In genomic region chr2:37711831-37712230, GRCh38 we compare ENCODE assay signal across 12 cellular contexts. TPM values are rescaled to one million over a fixed set of nuclear protein-coding genes. Genes with fewer than 3 reads are reported as not detected.
A peak's percentile ranks its signal among the peaks of the same experiment; 100 is the strongest.
DNase-seq lines count a peak whose midpoint lies in the region; ATAC-seq and TF ChIP-seq lines count a peak whose summit lies in the region.
"Had no signal": no experiment of that assay in that cellular context is flagged by ENCODE, and none has a peak within 500 bp of the region (broad histone marks: within the 10 kb centered on the region; RNA-seq: fewer than 3 reads in every experiment).

No MANE protein-coding gene starts in this region.

- H4K8ac ChIP-seq in mesendoderm (ENCODE audit: low read depth, low read length) = no peak overlapping the region

- intact Hi-C loops in activated CD8-positive, alpha-beta T cell treated with anti-CD3 and anti-CD28 coated beads for 36 hours (cut with micrococcal nuclease) = no loop called here
- intact Hi-C loops in psoas muscle (cut with DNase I) = no loop called here

- H3K27ac ChIP-seq in foreskin keratinocyte (no peak overlapping the region), psoas muscle (no peak overlapping the region), mesendoderm (ENCODE audit: low read depth, low read length) (no peak overlapping the region)
- H3K27ac ChIP-seq: C4-2B, vagina had no signal

- WGBS in psoas muscle, 3 donors = 91 to 98% (median 96%) methylated on average over 2 of the region's 2 CpGs
- no CpG with 5 or more reads among the region's 2 CpGs for WGBS in mesendoderm (ENCODE audit: extremely low coverage, insufficient coverage, low lambda C conversion rate)

- H2BK120ac ChIP-seq in mesendoderm (ENCODE audit: low read depth, low read length) = no peak overlapping the region

- H2BK15ac ChIP-seq in mesendoderm (replicated peaks; ENCODE audit: low read depth) = no peak overlapping the region

- H3K27me3 Mint-ChIP-seq in activated CD8-positive, alpha-beta T cell treated with anti-CD3 and anti-CD28 coated beads for 36 hours = no peaks in the 10 kb centered on the region

- DNase-seq in ACHN (peak; percentile 27), foreskin keratinocyte (peak; percentile 73 to 82), iPS-NIHi11 (ENCODE audit: low spot score) (no peak), psoas muscle (no peak), mesendoderm (no peak)
- DNase-seq in activated CD8-positive, alpha-beta T cell treated with anti-CD3 and anti-CD28 coated beads for 36 hours = no peak
- no peak for DNase-seq in effector CD8-positive, alpha-beta T cell (lab: John Stamatoyannopoulos, UW)
- DNase-seq: NCI-H1092 treated with DMSO at 0.1 percent for 48 hours had no signal

- H3K36me3 ChIP-seq in psoas muscle (ENCODE audit: insufficient read depth in 1 of 2, low read depth in 1 of 2) (no peaks in the 10 kb centered on the region), mesendoderm (ENCODE audit: control insufficient read depth, insufficient read depth, low read length) (no peaks in the 10 kb centered on the region)
- H3K36me3 ChIP-seq: vagina had no signal

- H3K4me3 Mint-ChIP-seq in activated CD8-positive, alpha-beta T cell treated with anti-CD3 and anti-CD28 coated beads for 36 hours = no peak overlapping the region
- H3K4me3 Mint-ChIP-seq: GM23338 had no signal

- CTCF ChIA-PET in activated CD8-positive, alpha-beta T cell treated with anti-CD3 and anti-CD28 coated beads for 36 hours (lab: Charles Lee) = interaction anchor here (1.2 kb wide), 1 partner anchor 165 kb away, joined by 4 read pairs; no protein-coding TSS in a partner anchor

- no peak overlapping the region for H2AK5ac ChIP-seq in mesendoderm (ENCODE audit: low read length)

- POLR2A ChIA-PET in activated CD8-positive, alpha-beta T cell treated with anti-CD3 and anti-CD28 coated beads for 36 hours (lab: Charles Lee) = interaction anchor here (1.0 to 1.2 kb wide), 2 partner anchors 11 to 162 kb away, joined by 3 read pairs; no protein-coding TSS in a partner anchor

- no peak overlapping the region for H3K18ac ChIP-seq in mesendoderm (ENCODE audit: low read length)

- H3K4me2 ChIP-seq in mesendoderm (ENCODE audit: low read length) = no peak overlapping the region
- H3K4me2 ChIP-seq: GM23338 had no signal

- peaks cover 36% of the 10 kb centered on the region for H3K4me1 Mint-ChIP-seq in activated CD8-positive, alpha-beta T cell treated with anti-CD3 and anti-CD28 coated beads for 36 hours (ENCODE audit: low read depth)

- peak overlapping the region; percentile 33 for H3K27ac Mint-ChIP-seq in activated CD8-positive, alpha-beta T cell treated with anti-CD3 and anti-CD28 coated beads for 36 hours
- H3K27ac Mint-ChIP-seq: GM23338 had no signal

- H3K9ac ChIP-seq in mesendoderm (ENCODE audit: low read length) = no peak overlapping the region

- H3K79me2 ChIP-seq in mesendoderm (ENCODE audit: control insufficient read depth, insufficient read depth, low read length) = no peaks in the 10 kb centered on the region

- H3K4ac ChIP-seq in mesendoderm (ENCODE audit: low read depth, low read length) = no peak overlapping the region

- H3K4me3 ChIP-seq in psoas muscle (no peak overlapping the region), mesendoderm (ENCODE audit: low read length) (no peak overlapping the region)
- H3K4me3 ChIP-seq: GM23338, vagina had no signal

- H3K56ac ChIP-seq in mesendoderm (ENCODE audit: low read length) = no peak overlapping the region

- peaks cover 11% of the 10 kb centered on the region for H3K9me3 ChIP-seq in psoas muscle
- H3K9me3 ChIP-seq: vagina had no signal

- no peak overlapping the region for H3K23ac ChIP-seq in mesendoderm (ENCODE audit: low read length)

- TF ChIP-seq CTCF in activated CD8-positive, alpha-beta T cell treated with anti-CD3 and anti-CD28 coated beads for 36 hours (IDR thresholded peaks at IDR 0.05) = no peak
- TF ChIP-seq CTCF in foreskin keratinocyte (conservative IDR thresholded peaks at IDR 0.05) (no peak), psoas muscle (IDR thresholded peaks at IDR 0.05) (no peak)

- no peaks in the 10 kb centered on the region for H3K36me3 Mint-ChIP-seq in activated CD8-positive, alpha-beta T cell treated with anti-CD3 and anti-CD28 coated beads for 36 hours (ENCODE audit: low read depth)

- peaks cover 18% of the 10 kb centered on the region for H3K9me3 Mint-ChIP-seq in activated CD8-positive, alpha-beta T cell treated with anti-CD3 and anti-CD28 coated beads for 36 hours

- in situ Hi-C loops in ACHN (cut with HindIII; ENCODE audit: low pct_ligation_motif_present, low pct_unique_long_range_greater_than_20kb, low sequenced_read_pairs) = no loop called here

- no peaks in the 10 kb centered on the region for H3K27me3 ChIP-seq in foreskin keratinocyte
- no peaks in the 10 kb centered on the region for H3K27me3 ChIP-seq in psoas muscle (ENCODE audit: insufficient read depth in 3 of 3, low read length in 2 of 3)
- no peaks in the 10 kb centered on the region for H3K27me3 ChIP-seq in mesendoderm (ENCODE audit: insufficient read depth, low read length, poor library complexity)
- H3K27me3 ChIP-seq: vagina had no signal

- ATAC-seq in GM21529 (IDR thresholded peaks at IDR 0.05; ENCODE audit: unreplicated experiment) = peak; percentile 6
- no peak for ATAC-seq in activated CD8-positive, alpha-beta T cell treated with anti-CD3 and anti-CD28 coated beads for 36 hours
- peak; percentile 51 for ATAC-seq in foreskin keratinocyte
- no peak for ATAC-seq in psoas muscle

- H4K5ac ChIP-seq in mesendoderm (ENCODE audit: low read length) = no peak overlapping the region

- H3K4me1 ChIP-seq in foreskin keratinocyte (peaks cover 28% of the 10 kb centered on the region), psoas muscle (no peaks in the 10 kb centered on the region), mesendoderm (ENCODE audit: control insufficient read depth, low read depth, low read length) (no peaks in the 10 kb centered on the region)
- H3K4me1 ChIP-seq: vagina had no signal

- no peak overlapping the region for H2BK5ac ChIP-seq in mesendoderm (ENCODE audit: low read length)

- H3K79me1 ChIP-seq in mesendoderm (ENCODE audit: low read length) = no peaks in the 10 kb centered on the region

RNA-seq across cellular contexts. Expression of gene CDC42EP3, which starts 40.4 kb away (rescaled TPM):
- total RNA-seq in activated CD8-positive, alpha-beta T cell treated with anti-CD3 and anti-CD28 coated beads for 36 hours = 10 to 100 TPM; 18.8 to 22.6 TPM
- 32.3 and 46.4 TPM in 2 replicates for total RNA-seq in foreskin keratinocyte
- polyA plus RNA-seq in foreskin keratinocyte = 15.0 and 23.2 TPM in 2 replicates
- 100 to 1,000 TPM in 1 of 4 donors, 10 to 100 TPM in 3; 50.9 to 174 (median 68.6) TPM for total RNA-seq in psoas muscle
- polyA plus RNA-seq in psoas muscle = 10 to 100 TPM in 2 of 3 donors, 1 to 10 TPM in 1; 8.8 to 47.8 (median 32.5) TPM
- 32.7 TPM for polyA plus RNA-seq in mesendoderm (2013, experiment 1 of 2)
- 32.9 TPM for polyA plus RNA-seq in mesendoderm (2013, experiment 2 of 2)

Comparison
In these comparisons a context has a peak if more than half of its experiments do, and no peak if none do; other contexts are left out.
1. DNase-seq: peak in ACHN (single experiment) and foreskin keratinocyte (2 of 2); none in activated CD8-positive, alpha-beta T cell treated with anti-CD3 and anti-CD28 coated beads for 36 hours (single experiment), iPS-NIHi11 (single experiment), psoas muscle (0 of 2), mesendoderm (single experiment) and effector CD8-positive, alpha-beta T cell (single experiment).
2. ATAC-seq: peak in GM21529 (single experiment) and foreskin keratinocyte (single experiment); none in activated CD8-positive, alpha-beta T cell treated with anti-CD3 and anti-CD28 coated beads for 36 hours (single experiment) and psoas muscle (0 of 4).